In the genomic region with DNA sequence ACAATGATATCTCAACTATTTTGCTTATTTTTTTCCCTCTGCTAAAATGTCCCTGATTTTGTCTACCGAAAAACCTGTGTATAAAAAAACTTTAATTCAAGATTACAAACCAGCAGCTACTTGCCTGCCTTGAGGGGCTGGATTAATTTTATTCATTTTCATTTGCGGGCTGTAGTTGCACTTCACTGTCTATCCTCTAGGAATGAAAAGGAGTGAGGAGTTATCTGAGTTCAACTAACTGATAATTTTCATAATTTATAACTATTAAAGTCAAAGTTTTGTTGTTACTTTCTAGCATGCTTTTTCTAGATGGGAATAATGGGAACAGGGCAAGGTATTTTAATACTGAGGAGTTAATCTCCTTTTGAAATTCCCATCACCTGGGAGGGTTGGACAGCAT, we compare ENCODE assay signal across 7 cellular contexts. TPM values are rescaled to one million over a fixed set of nuclear protein-coding genes. Genes with fewer than 3 reads are reported as not detected.
A peak's percentile ranks its signal among the peaks of the same experiment; 100 is the strongest.
DNase-seq lines count a peak whose midpoint lies in the region; ATAC-seq and TF ChIP-seq lines count a peak whose summit lies in the region.
"Not testable (repeated sequence)": the region's sequence is repeated elsewhere in the genome, so short reads cannot be mapped to it uniquely, and the experiment has no call there.

No MANE protein-coding gene starts in this region.

- not testable (repeated sequence) for H2AFZ ChIP-seq in H9 (ENCODE audit: low read length)

- H4K91ac ChIP-seq in H9 (ENCODE audit: insufficient read length, low read depth, low read length) = not testable (repeated sequence)

- not testable (repeated sequence) for H3K4me3 Mint-ChIP-seq in H9, nephron

- peak; percentile 29; the same call in 1 of the 3 replicates for TF ChIP-seq CTCF in H9 (conservative IDR thresholded peaks at IDR 0.05)
- not testable (repeated sequence) for TF ChIP-seq CTCF in RWPE2 (IDR thresholded peaks at IDR 0.05; ENCODE audit: poor library complexity, severe bottlenecking)
- TF ChIP-seq CTCF in VCaP (conservative IDR thresholded peaks at IDR 0.05) = peak; percentile 18; the same call in 1 of the 2 replicates
- peak; percentile 15 for TF ChIP-seq CTCF in choroid plexus epithelial cell (conservative IDR thresholded peaks at IDR 0.05; ENCODE audit: low read depth, low read length)
- peak; percentile 8 for TF ChIP-seq CTCF in fibroblast of the aortic adventitia (IDR thresholded peaks at IDR 0.05; ENCODE audit: insufficient read depth, low read length)
- peak in 2 of 3 experiments; percentile 16 to 31 for TF ChIP-seq CTCF in nephron (IDR thresholded peaks at IDR 0.05; ENCODE audit: unreplicated experiment in 3 of 3)

- H3K4me2 ChIP-seq in H9 (ENCODE audit: insufficient read depth, insufficient read length, low read length) = not testable (repeated sequence)

- H3K14ac ChIP-seq in H9 (ENCODE audit: insufficient read depth, low read length) = not testable (repeated sequence)

- not testable (repeated sequence) for H3K9ac ChIP-seq in H9 (ENCODE audit: extremely low read depth, insufficient read length, low read length)

- not testable (repeated sequence) for H3K27ac ChIP-seq in H9 (ENCODE audit: insufficient read length, low read depth, low read length); RWPE2 (ENCODE audit: poor library complexity, severe bottlenecking); VCaP

- not testable (repeated sequence) for H3K56ac ChIP-seq in H9 (ENCODE audit: insufficient read length, low read depth, low read length)

- not testable (repeated sequence) for H3K36me3 ChIP-seq in RWPE2 (ENCODE audit: low read depth)

- not testable (repeated sequence) for H3K9me3 Mint-ChIP-seq in H9, nephron

- H2AK5ac ChIP-seq in H9 (ENCODE audit: insufficient read length, low read length) = not testable (repeated sequence)

- not testable (repeated sequence) for H2BK15ac ChIP-seq in H9 (ENCODE audit: low read depth, low read length)

- not testable (repeated sequence) for H2BK20ac ChIP-seq in H9 (ENCODE audit: low read depth, low read length, poor library complexity, severe bottlenecking)

- not testable (repeated sequence) for H3K23ac ChIP-seq in H9 (ENCODE audit: insufficient read length, low read depth, low read length)

- not testable (repeated sequence) for H2BK120ac ChIP-seq in H9 (ENCODE audit: low read depth, low read length, poor library complexity, severe bottlenecking)

- H3K23me2 ChIP-seq in H9 (ENCODE audit: insufficient read length, low read depth, low read length, poor library complexity, severe bottlenecking) = not testable (repeated sequence)

- not testable (repeated sequence) for DNase-seq in H9; RWPE2 (ENCODE audit: low spot score); choroid plexus epithelial cell (ENCODE audit: low read depth); fibroblast of the aortic adventitia (ENCODE audit: low read depth)
- DNase-seq in NCI-H146 (lab: John Stamatoyannopoulos, UW) = peak; percentile 2

- H3K4me1 ChIP-seq in H9 (ENCODE audit: insufficient read depth, low read length); RWPE2 (ENCODE audit: insufficient read depth, poor library complexity, severe bottlenecking): not testable (repeated sequence)

- no CpG with 5 or more reads among the region's 2 CpGs for WGBS in H9 (ENCODE audit: extremely low coverage, insufficient read length, low lambda C conversion rate)

- H4K8ac ChIP-seq in H9 (replicated peaks; ENCODE audit: insufficient read length, low read depth, low read length) = not testable (repeated sequence)

- not testable (repeated sequence) for H3K79me2 ChIP-seq in H9 (ENCODE audit: insufficient read depth, low read length)

- not testable (repeated sequence) for H3K4me3 ChIP-seq in RWPE2 (ENCODE audit: severe bottlenecking); choroid plexus epithelial cell (ENCODE audit: low read depth, low read length); fibroblast of the aortic adventitia (ENCODE audit: low read depth, low read length)

- not testable (repeated sequence) for H3K27me3 ChIP-seq in H9 (ENCODE audit: insufficient read depth, low read length); RWPE2 (ENCODE audit: insufficient read depth, poor library complexity, severe bottlenecking)

- not testable (repeated sequence) for H3K27ac Mint-ChIP-seq in H9, nephron

- not testable (repeated sequence) for H3K4ac ChIP-seq in H9 (ENCODE audit: low read depth, low read length)

- not testable (repeated sequence) for H3K4me1 Mint-ChIP-seq in H9, nephron

- not testable (repeated sequence) for H3K9me3 ChIP-seq in H9 (ENCODE audit: control insufficient read depth, low read depth, low read length); RWPE2 (ENCODE audit: severe bottlenecking)

- not testable (repeated sequence) for H3K18ac ChIP-seq in H9 (ENCODE audit: insufficient read length, low read depth, low read length)

- H3K27me3 Mint-ChIP-seq in H9 (ENCODE audit: low read depth); nephron (ENCODE audit: low read depth): not testable (repeated sequence)

- H2BK5ac ChIP-seq in H9 (ENCODE audit: insufficient read length, low read length) = not testable (repeated sequence)

- not testable (repeated sequence) for H2BK12ac ChIP-seq in H9 (ENCODE audit: insufficient read length, low read depth, low read length)

- not testable (repeated sequence) for H4K5ac ChIP-seq in H9 (ENCODE audit: insufficient read length, low read depth, low read length)

- H3K36me3 Mint-ChIP-seq in H9 (ENCODE audit: insufficient read depth in 1 of 3, low read depth in 3 of 3); nephron (ENCODE audit: low read depth): not testable (repeated sequence)

- H3T11ph ChIP-seq in H9 (ENCODE audit: low read length) = not testable (repeated sequence)

- H4K20me1 ChIP-seq in H9 (ENCODE audit: control insufficient read depth, insufficient read depth, insufficient read length) = not testable (repeated sequence)

- not testable (repeated sequence) for H3K79me1 ChIP-seq in H9 (ENCODE audit: insufficient read depth, low read depth, low read length, poor library complexity, severe bottlenecking)

- 0 out of 3 replicates have a peak, but pooled peaks have one; percentile 54 for ATAC-seq in RWPE2 (ENCODE audit: low read depth)

RNA-seq across cellular contexts. Expression of gene AGTPBP1, which starts 50.3 kb away (rescaled TPM):
- total RNA-seq in H9 (2021) (53.1 and 53.3 TPM in 2 replicates), fibroblast of the aortic adventitia (ENCODE audit: low replicate concordance) (20.3 and 30.8 TPM in 2 replicates)
